8 cellular contexts compared by ENCODE assay signal in genomic region chr12:38771871-38772270, GRCh38.
DNase-seq lines count a peak whose midpoint lies in the region; ATAC-seq and TF ChIP-seq lines count a peak whose summit lies in the region.

No MANE protein-coding gene starts in this region.

- DNase-seq in NCI-H774 (lab: John Stamatoyannopoulos, UW) (peak; percentile 1), naive B cell (peak; percentile 16), SW480 (ENCODE audit: low spot score) (no peak), ascending aorta (ENCODE audit: low spot score in 2 of 2) (no peak), tibial artery (no peak), BE2C (no peak)

- H3K36me3 ChIP-seq in ascending aorta: peaks cover 0 to 4% of the 10 kb centered on the region in 2 donors
- peaks cover 0 to 6% (median 0%) of the 10 kb centered on the region in 3 donors for H3K36me3 ChIP-seq in tibial artery
- H3K36me3 ChIP-seq in BE2C: peaks cover 4% of the 10 kb centered on the region; the same call in 1 of the 2 replicates

- no peak overlapping the region for H3K27ac ChIP-seq in ascending aorta
- no peak overlapping the region for H3K27ac ChIP-seq in tibial artery

- TF ChIP-seq CTCF in ascending aorta (IDR thresholded peaks at IDR 0.05) (no peak), tibial artery (IDR thresholded peaks at IDR 0.05) (no peak), BE2C (IDR thresholded peaks at IDR 0.05; ENCODE audit: low read depth, low read length) (no peak)

- no peaks in the 10 kb centered on the region for H3K9me3 Mint-ChIP-seq in naive B cell

- H3K9me3 ChIP-seq in ascending aorta: no peaks in the 10 kb centered on the region
- no peaks in the 10 kb centered on the region for H3K9me3 ChIP-seq in tibial artery
- H3K9me3 ChIP-seq in BE2C: no peaks in the 10 kb centered on the region

- no peaks in the 10 kb centered on the region for H3K36me3 Mint-ChIP-seq in naive B cell

- H3K27me3 ChIP-seq in ascending aorta (no peaks in the 10 kb centered on the region), tibial artery (no peaks in the 10 kb centered on the region), BE2C (no peaks in the 10 kb centered on the region)

- ATAC-seq in GM18520 (IDR thresholded peaks at IDR 0.05; ENCODE audit: unreplicated experiment) (peak; percentile 48), HG02610 (IDR thresholded peaks at IDR 0.05; ENCODE audit: unreplicated experiment) (peak; percentile 69), naive B cell (ENCODE audit: low read depth in 2 of 2) (peak; percentile 87 to 95)

- H3K4me3 ChIP-seq in ascending aorta: no peak overlapping the region
- H3K4me3 ChIP-seq in tibial artery: no peak overlapping the region
- H3K4me3 ChIP-seq in BE2C (ENCODE audit: low read depth, low read length): no peak overlapping the region

- H3K4me1 Mint-ChIP-seq in naive B cell: peaks cover 10 to 16% (median 11%) of the 10 kb centered on the region in 3 donors

- intact Hi-C loops in ascending aorta (cut with DNase I): no loop called here
- intact Hi-C loops in tibial artery (cut with DNase I; ENCODE audit: low total_unique reads): no loop called here

- H3K4me1 ChIP-seq in ascending aorta: no peaks in the 10 kb centered on the region
- no peaks in the 10 kb centered on the region for H3K4me1 ChIP-seq in tibial artery
- no peaks in the 10 kb centered on the region for H3K4me1 ChIP-seq in BE2C

- peak overlapping the region; percentile 27 to 85 (median 58) for H3K4me3 Mint-ChIP-seq in naive B cell

- peak overlapping the region; percentile 31 to 90 (median 84) for H3K27ac Mint-ChIP-seq in naive B cell

- H3K27me3 Mint-ChIP-seq in naive B cell: no peaks in the 10 kb centered on the region

Comparison
In these comparisons a context has a peak if more than half of its experiments do, and no peak if none do; other contexts are left out.
1. DNase-seq: peak in NCI-H774 (single experiment) and naive B cell (single experiment); none in SW480 (single experiment), ascending aorta (0 of 2), tibial artery (0 of 2) and BE2C (single experiment).
2. Peak in every context shown above with its lines, with median percentiles within 50 percentile points of each other: ATAC-seq.